In the genomic region with DNA sequence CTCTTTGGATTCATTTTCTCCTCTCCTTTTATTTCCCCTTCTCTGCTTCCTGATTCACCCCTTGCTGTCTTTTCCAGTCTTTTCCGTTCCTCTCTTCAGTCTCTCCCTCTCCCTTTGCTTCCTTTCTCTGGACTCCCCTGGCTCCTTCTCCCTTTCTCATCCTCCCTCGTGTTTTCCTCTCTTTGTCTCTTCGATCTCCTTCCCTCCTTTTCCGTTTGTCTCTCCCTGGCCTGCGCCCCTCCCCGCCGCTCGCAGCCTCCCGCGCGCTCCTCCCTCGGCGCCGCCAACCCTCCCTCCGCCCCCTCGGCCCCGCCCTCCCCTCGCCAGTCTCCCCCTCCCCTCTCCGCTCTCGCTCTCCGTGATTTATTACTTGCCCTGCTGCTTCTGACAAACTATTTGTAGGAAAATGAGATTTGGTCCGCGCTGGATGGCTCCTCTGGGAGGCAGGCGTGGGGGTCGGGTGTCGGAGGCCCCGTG, we compare ENCODE assay signal across 8 cellular contexts. TPM values are rescaled to one million over a fixed set of nuclear protein-coding genes. Genes with fewer than 3 reads are reported as not detected.
DNase-seq lines count a peak whose midpoint lies in the region; ATAC-seq and TF ChIP-seq lines count a peak whose summit lies in the region.

No MANE protein-coding gene starts in this region.

- H3K4me3 ChIP-seq in WI38 (ENCODE audit: low read depth, low read length) (peak overlapping the region; percentile 48), choroid plexus epithelial cell (ENCODE audit: low read depth, low read length) (peak overlapping the region; percentile 52), left lung (peak overlapping the region; percentile 24 to 36)

- in situ Hi-C loops in GM13977 (cut with MboI; ENCODE audit: low pct_unique_long_range_greater_than_20kb, low sequenced_read_pairs, unreplicated experiment), result no loop called here

- intact Hi-C loops in left lung (cut with DNase I), result no loop called here

- H3K36me3 ChIP-seq in left lung, result no peaks in the 10 kb centered on the region

- peaks cover 0 to 8% of the 10 kb centered on the region in 2 donors for H3K4me1 ChIP-seq in left lung

- no peaks in the 10 kb centered on the region for H3K9me3 ChIP-seq in left lung

- H3K27me3 ChIP-seq in left lung, result no peaks in the 10 kb centered on the region

- peak overlapping the region; percentile 39 to 65 for H3K27ac ChIP-seq in left lung

- ATAC-seq in left lung (peak; percentile 87), HG03280 (IDR thresholded peaks at IDR 0.05; ENCODE audit: unreplicated experiment) (no peak)

- DNase-seq in GM13977 (ENCODE audit: low spot score), result peak; percentile 79
- DNase-seq in NCI-H2029 treated with DMSO at 0.1 percent for 48 hours (lab: John Stamatoyannopoulos, UW), result peak; percentile 11
- DNase-seq in choroid plexus epithelial cell (ENCODE audit: low read depth), result peak; percentile 64
- peak; percentile 50 to 83 for DNase-seq in left lung
- peak; percentile 37 to 59 for DNase-seq in stimulated activated CD4-positive, alpha-beta T cell treated with anti-CD3 and anti-CD28 coated beads, Interleukin-4, amount 100 ng/mL, for 4 hours
- DNase-seq in inferior parietal cortex (ENCODE audit: extremely low spot score), result no peak

- TF ChIP-seq CTCF in GM13977 (IDR thresholded peaks at IDR 0.05; ENCODE audit: extremely low read depth, insufficient read depth, missing control alignments), result no peak
- TF ChIP-seq CTCF in WI38 (IDR thresholded peaks at IDR 0.05; ENCODE audit: low read depth, low read length), result no peak
- no peak for TF ChIP-seq CTCF in choroid plexus epithelial cell (conservative IDR thresholded peaks at IDR 0.05; ENCODE audit: low read depth, low read length)
- no peak for TF ChIP-seq CTCF in left lung (IDR thresholded peaks at IDR 0.05)

RNA-seq across cellular contexts. Expression of gene PAX8, which starts 46.0 kb away (rescaled TPM):
- 1 to 10 TPM; 2.6 to 4.8 TPM for total RNA-seq in left lung
